In the genomic region with DNA sequence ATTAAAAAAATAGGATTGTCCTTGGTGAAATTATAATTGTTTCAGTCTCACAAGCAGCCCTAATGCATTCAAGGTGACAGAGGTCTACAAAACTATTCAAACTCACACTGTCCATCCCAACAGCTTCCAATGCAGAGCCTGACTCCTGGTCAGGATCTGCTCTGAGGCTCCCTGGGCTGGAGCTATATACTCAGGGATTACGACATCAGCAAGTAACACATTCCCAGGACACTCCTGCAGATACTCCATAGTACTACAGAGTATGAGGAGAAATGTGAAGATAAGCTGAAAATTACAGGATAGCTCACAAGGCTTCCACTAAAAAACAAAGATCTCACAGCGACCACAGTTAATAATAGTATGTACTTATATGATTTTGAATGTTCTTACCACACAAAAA, we compare ENCODE assay signal across 27 cellular contexts.
DNase-seq lines count a peak whose midpoint lies in the region; ATAC-seq, FAIRE-seq and TF ChIP-seq lines count a peak whose summit lies in the region.
"Had no signal": no experiment of that assay in that cellular context is flagged by ENCODE, and none has a peak within 500 bp of the region (broad histone marks: within the 10 kb centered on the region; RNA-seq: fewer than 3 reads in every experiment).

No MANE protein-coding gene starts in this region.

- no peak overlapping the region for H2AK5ac ChIP-seq in IMR-90 (ENCODE audit: low read depth, low read length)

- no peak overlapping the region for H3K18ac ChIP-seq in IMR-90 (ENCODE audit: low read depth, low read length)

- BruUV-seq in HepG2 (replicated peaks; lab: Mats Ljungman, UMichigan) (no TSS peak), IMR-90 (replicated peaks; lab: Mats Ljungman, UMichigan) (no TSS peak)

- in situ Hi-C loops in HepG2 (cut with HindIII; ENCODE audit: extremely low pct_ligation_motif_present, low pct_unique_long_range_greater_than_20kb), result no loop called here
- in situ Hi-C loops in IMR-90 (cut with MboI; ENCODE audit: low sequenced_read_pairs), result no loop called here

- CTCF ChIA-PET in HepG2 (lab: Yijun Ruan, JAX; ENCODE audit: low intra/inter-chr PET ratio, low total read pairs), result no interaction called here
- CTCF ChIA-PET in IMR-90 (lab: Yijun Ruan, JAX), result no interaction called here

- H2AK9ac ChIP-seq in IMR-90 (replicated peaks; ENCODE audit: low read depth, low read length, poor library complexity), result no peak overlapping the region

- H3K9me3 ChIP-seq in HepG2 (ENCODE audit: low read length), result no peaks in the 10 kb centered on the region
- no peaks in the 10 kb centered on the region for H3K9me3 ChIP-seq in right lobe of liver
- no peaks in the 10 kb centered on the region for H3K9me3 ChIP-seq in IMR-90 (ENCODE audit: control insufficient read depth, insufficient read depth, low read length)
- H3K9me3 ChIP-seq in left lung, result no peaks in the 10 kb centered on the region
- H3K9me3 ChIP-seq: A549, BE2C had no signal

- H3K36me3 ChIP-seq in HepG2 (replicated peaks in 1 of 2; ENCODE audit: control insufficient read depth in 1 of 2, insufficient read depth in 2 of 2, low read length in 2 of 2) (peaks cover 3% of the 10 kb centered on the region in 2 experiments; a peak in 3 of 5 replicates), right lobe of liver (no peaks in the 10 kb centered on the region), IMR-90 (ENCODE audit: control insufficient read depth, insufficient read depth, low read length) (no peaks in the 10 kb centered on the region), left lung (no peaks in the 10 kb centered on the region)
- H3K36me3 ChIP-seq: BE2C, BLaER1 had no signal

- no peak overlapping the region for H2BK120ac ChIP-seq in IMR-90 (ENCODE audit: low read depth, low read length)

- H3K4me2 ChIP-seq in HepG2 (ENCODE audit: low read depth, low read length) (no peak overlapping the region), IMR-90 (ENCODE audit: low read depth, low read length) (no peak overlapping the region)
- H3K4me2 ChIP-seq: A549 had no signal

- no peak for ATAC-seq in HepG2
- no peak for ATAC-seq in right lobe of liver
- peak; percentile 49; the same call in 1 of the 2 replicates for ATAC-seq in IMR-90 (ENCODE audit: low read depth)
- peak; percentile 63 for ATAC-seq in left lung
- ATAC-seq: A549, GM12878 had no signal

- no peaks in the 10 kb centered on the region; a peak in 1 of 4 replicates for H3K79me1 ChIP-seq in IMR-90 (ENCODE audit: low read depth in 1 of 2, low read length in 2 of 2)

- TF ChIP-seq EP300 in HepG2 (IDR thresholded peaks at IDR 0.05; ENCODE audit: low read depth in 2 of 2, low read length in 2 of 2) (no peak), HepG2 (CRISPR knock-in tag; IDR thresholded peaks at IDR 0.05; ENCODE audit: borderline replicate concordance) (no peak)

- H3K9me1 ChIP-seq in IMR-90 (ENCODE audit: insufficient read depth, low read length), result no peaks in the 10 kb centered on the region

- intact Hi-C loops in HepG2 (cut with micrococcal nuclease; ENCODE audit: unreplicated experiment), result no loop called here
- intact Hi-C loops in right lobe of liver (cut with DNase I), result no loop called here
- intact Hi-C loops in IMR-90 (cut with micrococcal nuclease), result no loop called here
- intact Hi-C loops in left lung (cut with DNase I), result no loop called here

- TF ChIP-seq CTCF in HepG2 (CRISPR knock-in tag; IDR thresholded peaks at IDR 0.05), result no peak
- TF ChIP-seq CTCF in right lobe of liver (IDR thresholded peaks at IDR 0.05), result no peak
- no peak for TF ChIP-seq CTCF in IMR-90 (conservative IDR thresholded peaks at IDR 0.05; ENCODE audit: low read depth, low read length)
- no peak for TF ChIP-seq CTCF in left lung (IDR thresholded peaks at IDR 0.05)

- WGBS in HepG2 (ENCODE audit: low lambda C conversion rate), result 96% methylated on average over 2 of the region's 2 CpGs
- WGBS in right lobe of liver (ENCODE audit: insufficient coverage, low coverage, low lambda C conversion rate, missing lambda C conversion rate), result 80% methylated on average over 2 of the region's 2 CpGs
- WGBS in IMR-90 (ENCODE audit: extremely low coverage in 2 of 2, insufficient read length in 1 of 2), 2 experiments, result no CpG with 5 or more reads among the region's 2 CpGs

- no peak overlapping the region for H2BK20ac ChIP-seq in IMR-90 (ENCODE audit: low read depth, low read length)

- H4K91ac ChIP-seq in IMR-90 (ENCODE audit: insufficient read depth, low read depth, low read length), result no peak overlapping the region

- no peak overlapping the region for H4K5ac ChIP-seq in IMR-90 (ENCODE audit: low read depth, low read length)

- H2AFZ ChIP-seq in HepG2 (ENCODE audit: low read length) (no peak overlapping the region), IMR-90 (replicated peaks; ENCODE audit: low read length, poor library complexity) (no peak overlapping the region)

- H3K79me2 ChIP-seq in HepG2 (ENCODE audit: insufficient read depth, low read length), result no peaks in the 10 kb centered on the region

- no peak for FAIRE-seq in HepG2 (lab: Jason Lieb, UNC)
- FAIRE-seq: A549, GM12878, GM12892, GM18507 had no signal

- POLR2A ChIA-PET in HepG2 (lab: Yijun Ruan, JAX), result no interaction called here
- POLR2A ChIA-PET in IMR-90 (lab: Charles Lee; ENCODE audit: unreplicated experiment), result no interaction called here

- H3K4me1 ChIP-seq in HepG2 (ENCODE audit: insufficient read depth, low read length) (0 out of 2 replicates have a peak, but pooled peaks cover 10% of the 10 kb centered on the region), right lobe of liver (no peaks in the 10 kb centered on the region), IMR-90 (ENCODE audit: control insufficient read depth, insufficient read depth, low read length) (no peaks in the 10 kb centered on the region), left lung (no peaks in the 10 kb centered on the region)
- H3K4me1 ChIP-seq: A549, BE2C had no signal

- H4K8ac ChIP-seq in IMR-90 (ENCODE audit: low read depth in 2 of 2, low read length in 2 of 2), result no peak overlapping the region

- no peak for TF ChIP-seq RAD21 in HepG2 (CRISPR knock-in tag; IDR thresholded peaks at IDR 0.05)
- TF ChIP-seq RAD21 in IMR-90 (IDR thresholded peaks at IDR 0.05; ENCODE audit: low read length), result no peak

- H3K9ac ChIP-seq in HepG2 (ENCODE audit: insufficient read depth, low read depth, low read length), result no peak overlapping the region
- H3K9ac ChIP-seq in IMR-90 (ENCODE audit: low read depth, low read length), result no peak overlapping the region
- H3K9ac ChIP-seq: BLaER1 had no signal

- dilution Hi-C loops in IMR-90 (cut with HindIII; ENCODE audit: low sequenced_read_pairs, unreplicated experiment), result no loop called here

- H3K27me3 ChIP-seq in HepG2 (ENCODE audit: control insufficient read depth in 1 of 2, insufficient read depth in 2 of 2, low read length in 2 of 2) (no peaks in the 10 kb centered on the region), right lobe of liver (no peaks in the 10 kb centered on the region), IMR-90 (ENCODE audit: control insufficient read depth, insufficient read depth, low read length) (no peaks in the 10 kb centered on the region), left lung (no peaks in the 10 kb centered on the region)
- H3K27me3 ChIP-seq: BE2C, BLaER1 had no signal

- DNase-seq in HepG2 (ENCODE audit: low spot score) (no peak), right lobe of liver (no peak), IMR-90 (no peak), amniotic epithelial cell (ENCODE audit: low read depth) (peak; percentile 56), left lung (no peak), midbrain (lab: John Stamatoyannopoulos, UW) (no peak), germinal center (ENCODE audit: low spot score) (no peak), NCI-H2029 treated with DMSO at 0.1 percent for 48 hours (lab: John Stamatoyannopoulos, UW) (no peak)
- DNase-seq: BE2C; C1 segment of cervical spinal cord; CD4-positive, alpha-beta memory T cell; CD4-positive, CD25-positive, alpha-beta regulatory T cell; CD8-positive, alpha-beta memory T cell; COR-L47; DMS 273 treated with DMSO at 0.1 percent for 48 hours; DMS153; DMS53; DMS79; DND-41; EL; GDM1 had no signal

- H3K27ac ChIP-seq in HepG2 (ENCODE audit: extremely low read length, insufficient read depth, low read length) (no peak overlapping the region), right lobe of liver (no peak overlapping the region), IMR-90 (ENCODE audit: insufficient read depth, low read length) (no peak overlapping the region), left lung (no peak overlapping the region)
- H3K27ac ChIP-seq: 22Rv1, A549, BLaER1 had no signal

- H3K4ac ChIP-seq in IMR-90 (ENCODE audit: low read depth, low read length), result no peak overlapping the region

- H2BK15ac ChIP-seq in IMR-90 (ENCODE audit: low read depth, low read length), result no peak overlapping the region

- TF ChIP-seq POLR2A in HepG2 (IDR thresholded peaks at IDR 0.05; ENCODE audit: insufficient read depth in 1 of 2, low read depth in 2 of 2, low read length in 2 of 2) (no peak), right lobe of liver (IDR thresholded peaks at IDR 0.05) (no peak), IMR-90 (IDR thresholded peaks at IDR 0.05; ENCODE audit: low read depth, low read length) (no peak)

- no peak overlapping the region for H3K4me3 ChIP-seq in HepG2 (replicated peaks in 1 of 3; ENCODE audit: insufficient read depth in 1 of 3, low read depth in 2 of 3, low read length in 3 of 3)
- H3K4me3 ChIP-seq in right lobe of liver, result no peak overlapping the region
- H3K4me3 ChIP-seq in IMR-90 (ENCODE audit: insufficient read depth, low read depth, low read length), result no peak overlapping the region
- H3K4me3 ChIP-seq in left lung, result no peak overlapping the region
- H3K4me3 ChIP-seq: A549, BLaER1, GM12878 had no signal

- H3K56ac ChIP-seq in IMR-90 (ENCODE audit: extremely low read depth, insufficient read depth, low read length), result no peak overlapping the region

- H2BK5ac ChIP-seq in IMR-90 (ENCODE audit: low read depth, low read length, poor library complexity, severe bottlenecking), result no peak overlapping the region

- H3K14ac ChIP-seq in IMR-90 (replicated peaks; ENCODE audit: low read depth, low read length), result no peak overlapping the region

- H3K23ac ChIP-seq in IMR-90 (ENCODE audit: low read depth, low read length), result no peak overlapping the region

- H4K20me1 ChIP-seq in HepG2 (ENCODE audit: insufficient read depth, low read length), result no peaks in the 10 kb centered on the region
- no peaks in the 10 kb centered on the region for H4K20me1 ChIP-seq in IMR-90 (ENCODE audit: insufficient read depth, low read length)

TF ChIP-seq in IMR-90, 13 proteins besides CTCF, POLR2A, EP300 and RAD21 (continues in another document):
- TF ChIP-seq CEBPB (IDR thresholded peaks at IDR 0.05; ENCODE audit: low read depth, low read length), result peak; percentile 66
- TF ChIP-seq USF2 (IDR thresholded peaks at IDR 0.05; ENCODE audit: low read depth, low read length), result no peak
- no peak for TF ChIP-seq RCOR1 (IDR thresholded peaks at IDR 0.05; ENCODE audit: insufficient replicate concordance, low read length)
- no peak for TF ChIP-seq MAZ (IDR thresholded peaks at IDR 0.05; ENCODE audit: borderline replicate concordance, low read depth, low read length)

Comparison
In these comparisons a context has a peak if more than half of its experiments do, and no peak if none do; other contexts are left out.
1. ATAC-seq: peak in IMR-90 (single experiment) and left lung (single experiment); none in HepG2 (single experiment) and right lobe of liver (0 of 4).